14 cellular contexts compared by ENCODE assay signal in the genomic region with DNA sequence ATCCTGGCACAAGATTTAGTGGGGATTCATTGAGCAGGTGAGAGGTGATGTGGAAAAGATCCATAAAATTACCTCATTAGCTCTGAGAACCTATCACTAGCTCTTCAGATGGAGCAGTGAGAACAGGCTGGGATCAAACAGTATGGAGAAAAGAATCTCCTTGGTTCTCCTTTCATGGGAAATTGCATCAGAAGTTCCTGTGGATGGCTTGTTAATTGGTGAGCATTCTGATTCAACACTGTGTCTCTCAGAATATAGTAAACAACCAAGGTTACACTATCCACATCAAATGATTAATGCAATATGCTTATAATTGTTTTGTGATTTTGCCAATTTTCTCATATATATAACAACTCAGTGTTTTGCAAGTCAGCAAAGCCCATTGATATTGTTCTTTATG.
"Had no signal": no experiment of that assay in that cellular context is flagged by ENCODE, and none has a peak within 500 bp of the region (broad histone marks: within the 10 kb centered on the region; RNA-seq: fewer than 3 reads in every experiment).

No MANE protein-coding gene starts in this region.

- FAIRE-seq: pancreas, TTC549 had no signal

- DNase-seq: activated B cell treated with CpG ODN at 0.5 μM for 24 hours; activated CD4-positive, alpha-beta T cell treated with anti-CD3 and anti-CD28 coated beads, Interleukin-2, amount 10 ng/mL, durations not matched to agents 24 days and 14 days; activated CD8-positive, alpha-beta memory T cell treated with anti-CD3 and anti-CD28 coated beads for 24 hours; activated T-cell treated with anti-CD3 and anti-CD28 coated beads for 4 hours; amygdala; cerebellar nuclear complex; pancreas; stimulated activated CD4-positive, alpha-beta T cell treated with anti-CD3 and anti-CD28 coated beads, Interleukin-4, amount 100 ng/mL, for 1 hour; stimulated activated CD8-positive, alpha-beta memory T cell treated with anti-CD3 and anti-CD28 coated beads, Interleukin-4, amount 100 ng/mL, for 48 hours; stimulated activated naive CD8-positive, alpha-beta T cell treated with anti-CD3 and anti-CD28 coated beads, Interleukin-15, Interleukin-2, amounts not matched to agents 100 U/mL and 50 U/mL, for 24 hours had no signal

- H3K9me3 ChIP-seq: esophagus muscularis mucosa, pancreas, suprapubic skin had no signal

- H3K27me3 ChIP-seq: esophagus muscularis mucosa, neural progenitor cell, pancreas, suprapubic skin had no signal

- H3K4me2 ChIP-seq: neural progenitor cell had no signal

- H2AFZ ChIP-seq: neural progenitor cell had no signal

- H3K4me1 ChIP-seq: neural progenitor cell had no signal

- H3K9ac ChIP-seq: neural progenitor cell had no signal

- H3K27ac ChIP-seq: esophagus muscularis mucosa, neural progenitor cell, pancreas, suprapubic skin had no signal

- H3K4me3 ChIP-seq: esophagus muscularis mucosa, neural progenitor cell, pancreas, suprapubic skin had no signal

- H3K36me3 ChIP-seq: esophagus muscularis mucosa, neural progenitor cell, pancreas, suprapubic skin had no signal

- ATAC-seq: pancreas; stimulated activated naive CD8-positive, alpha-beta T cell treated with anti-CD3 and anti-CD28 coated beads, Interleukin-15, Interleukin-2, amounts not matched to agents 100 U/mL and 50 U/mL, for 24 hours had no signal
